In the genomic region with DNA sequence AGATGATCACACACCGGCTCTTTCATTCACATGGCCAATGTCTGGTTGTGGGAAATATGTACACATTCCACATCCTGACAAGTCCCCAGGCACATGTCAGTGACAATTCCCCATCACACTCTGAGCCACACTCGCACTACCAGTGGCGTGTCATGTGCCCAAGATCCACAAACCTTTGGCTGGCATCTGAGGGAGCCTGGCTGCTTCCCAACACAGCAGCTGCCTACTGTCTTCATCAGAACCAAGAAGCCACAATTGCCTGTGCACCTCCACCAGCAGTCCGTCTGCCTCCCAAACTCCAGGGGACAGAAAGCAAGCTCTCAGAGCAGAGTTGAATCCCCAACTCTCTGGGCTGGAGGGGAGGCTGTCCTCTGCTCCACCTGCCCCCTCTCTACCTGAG, we compare ENCODE assay signal across 7 cellular contexts. TPM values are rescaled to one million over a fixed set of nuclear protein-coding genes. Genes with fewer than 3 reads are reported as not detected.
"Had no signal": no experiment of that assay in that cellular context is flagged by ENCODE, and none has a peak within 500 bp of the region (broad histone marks: within the 10 kb centered on the region; RNA-seq: fewer than 3 reads in every experiment).

No MANE protein-coding gene starts in this region.

RNA-seq across cellular contexts. Expression of gene SYT15, which starts 6.2 kb away (rescaled TPM):
- total RNA-seq: SJCRH30 had no signal

RNA-seq across cellular contexts. Expression of gene GPRIN2, which starts 16.3 kb away (rescaled TPM):
- total RNA-seq: activated CD4-positive, alpha-beta memory T cell treated with anti-CD3 and anti-CD28 coated beads for 36 hours; activated CD4-positive, alpha-beta T cell treated with anti-CD3 and anti-CD28 coated beads, Interleukin-2, amount 10 ng/mL, durations not matched to agents 7 days and 5 days; activated naive CD4-positive, alpha-beta T cell treated with anti-CD3 and anti-CD28 coated beads, Interleukin-2, amount 50 U/mL, for 72 hours; activated T-cell treated with anti-CD3 and anti-CD28 coated beads, Interleukin-2, amount 50 U/mL, for 4 hours; K562; SJCRH30; T-helper 2 cell treated with Interferon-gamma antibody and Interleukin-4, amounts not matched to agents 100 ng/mL and 5 ng/mL, for 36 hours had no signal
- polyA plus RNA-seq: K562 had no signal
